ENCODE assay signal across 11 cellular contexts in genomic region chr5:35136386-35136785, GRCh38.
A peak's percentile ranks its signal among the peaks of the same experiment; 100 is the strongest.
DNase-seq lines count a peak whose midpoint lies in the region; ATAC-seq, FAIRE-seq and TF ChIP-seq lines count a peak whose summit lies in the region.
"Had no signal": no experiment of that assay in that cellular context is flagged by ENCODE, and none has a peak within 500 bp of the region (broad histone marks: within the 10 kb centered on the region; RNA-seq: fewer than 3 reads in every experiment).

No MANE protein-coding gene starts in this region.

- DNase-seq in stimulated activated CD4-positive, alpha-beta T cell treated with anti-CD3 and anti-CD28 coated beads, Interleukin-4, amount 100 ng/mL, for 1 hour = peak; percentile 3
- DNase-seq in stimulated activated CD4-positive, alpha-beta T cell treated with anti-CD3 and anti-CD28 coated beads, Interleukin-4, amount 100 ng/mL, for 24 hours = no peak
- DNase-seq in NCI-H226 (peak; percentile 91), fibroblast of pulmonary artery (ENCODE audit: low read depth) (peak; percentile 84), urothelium cell line (ENCODE audit: low spot score) (peak; percentile 90)
- DNase-seq in activated effector memory CD4-positive, alpha-beta T cell treated with Interleukin-2 at 50 U/mL for 16 hours = no peak
- DNase-seq: activated CD8-positive, alpha-beta memory T cell treated with anti-CD3 and anti-CD28 coated beads, Interleukin-2, amount 10 ng/mL, durations not matched to agents 7 days and 5 days; left cardiac atrium; substantia nigra had no signal

- no peak for TF ChIP-seq CTCF in fibroblast of pulmonary artery (IDR thresholded peaks at IDR 0.05; ENCODE audit: low read length, missing control alignments)

- no peak overlapping the region for H3K4me3 ChIP-seq in fibroblast of pulmonary artery (replicated peaks; ENCODE audit: low read depth, low read length)

- ATAC-seq in GM21737 (IDR thresholded peaks at IDR 0.05; ENCODE audit: unreplicated experiment) (no peak), GM18867 (IDR thresholded peaks at IDR 0.05; ENCODE audit: unreplicated experiment) (no peak)
- ATAC-seq: activated CD8-positive, alpha-beta memory T cell treated with anti-CD3 and anti-CD28 coated beads, Interleukin-2, amount 10 ng/mL, durations not matched to agents 7 days and 5 days had no signal

- peak; percentile 90 for FAIRE-seq in urothelium cell line (lab: Jason Lieb, UNC)

Comparison
In these comparisons a context has a peak if more than half of its experiments do, and no peak if none do; other contexts are left out.
1. DNase-seq: peak in stimulated activated CD4-positive, alpha-beta T cell treated with anti-CD3 and anti-CD28 coated beads, Interleukin-4, amount 100 ng/mL, for 1 hour (single experiment), NCI-H226 (single experiment), fibroblast of pulmonary artery (single experiment) and urothelium cell line (single experiment); none in stimulated activated CD4-positive, alpha-beta T cell treated with anti-CD3 and anti-CD28 coated beads, Interleukin-4, amount 100 ng/mL, for 24 hours (single experiment) and activated effector memory CD4-positive, alpha-beta T cell treated with Interleukin-2 at 50 U/mL for 16 hours (single experiment).